ENCODE assay signal across 15 cellular contexts in the genomic region with DNA sequence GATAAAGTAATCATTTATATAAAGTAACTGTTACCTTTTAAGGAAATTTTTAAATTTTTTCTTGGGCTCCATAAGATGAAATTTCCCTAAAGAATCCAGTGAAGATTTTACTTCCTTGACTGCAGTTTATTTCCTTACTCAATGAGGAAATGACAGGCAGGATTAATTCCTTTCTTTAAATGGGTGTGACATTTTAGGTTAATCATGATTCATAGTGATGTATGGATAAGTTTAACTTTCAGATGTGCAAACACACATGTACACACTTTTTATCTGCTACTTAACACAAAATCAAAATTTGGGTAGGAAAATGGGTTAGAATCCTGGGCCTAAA. TPM values are rescaled to one million over a fixed set of nuclear protein-coding genes. Genes with fewer than 3 reads are reported as not detected.
DNase-seq lines count a peak whose midpoint lies in the region; ATAC-seq, FAIRE-seq and TF ChIP-seq lines count a peak whose summit lies in the region.
"Had no signal": no experiment of that assay in that cellular context is flagged by ENCODE, and none has a peak within 500 bp of the region (broad histone marks: within the 10 kb centered on the region; RNA-seq: fewer than 3 reads in every experiment).

No MANE protein-coding gene starts in this region.

- H3K9ac ChIP-seq in Loucy (ENCODE audit: low read depth, low read length, poor library complexity, severe bottlenecking) (peak overlapping the region; percentile 54), K562 (ENCODE audit: insufficient read depth in 1 of 2, low read depth in 2 of 2, low read length in 2 of 2) (peak overlapping the region in 1 of 2 experiments; percentile 4; a peak in 1 of 4 replicates), parathyroid adenoma (no peak overlapping the region)

- TF ChIP-seq CTCF in Loucy (conservative IDR thresholded peaks at IDR 0.05; ENCODE audit: low read length) (no peak), K562 (IDR thresholded peaks at IDR 0.05 in 2 of 3, conservative IDR thresholded peaks at IDR 0.05 in 1 of 3; ENCODE audit: insufficient read depth in 2 of 3, low read depth in 1 of 3, low read length in 3 of 3) (no peak), parathyroid adenoma (IDR thresholded peaks at IDR 0.05) (no peak), right atrium auricular region (IDR thresholded peaks at IDR 0.05) (no peak)

- no peaks in the 10 kb centered on the region for H3K9me2 ChIP-seq in Loucy (replicated peaks; ENCODE audit: low read depth, low read length)

- CTCF ChIA-PET in K562 (lab: Yijun Ruan, JAX; ENCODE audit: low intra/inter-chr PET ratio) = interaction anchor here (1.3 to 1.8 kb wide), 3 partner anchors 96 to 245 kb away, joined by 3 to 9 read pairs (median 6); no protein-coding TSS in a partner anchor

- DNase-seq in DMS53 (lab: John Stamatoyannopoulos, UW) (peak; percentile 20), DMS53 treated with DMSO at 0.1 percent for 48 hours (lab: John Stamatoyannopoulos, UW; ENCODE audit: unreplicated experiment) (no peak), K562 (ENCODE audit: extremely low read depth in 1 of 4, low spot score in 3 of 4) (no peak), NCI-H1436 treated with DMSO at 0.1 percent for 48 hours (lab: John Stamatoyannopoulos, UW) (no peak), right atrium auricular region (ENCODE audit: low spot score) (no peak)
- DNase-seq: NCI-H1105; ovary; stimulated activated naive B cell treated with anti-CD40 and anti-IgM and Interleukin-4, amounts not matched to agents 10 μg/mL and 1 μg/mL and 100 μg/mL, for 72 hours; upper lobe of left lung had no signal

- peak overlapping the region; percentile 42; the same call in 1 of the 2 replicates for H2AFZ ChIP-seq in Loucy (ENCODE audit: low read length)
- peak overlapping the region; percentile 52; the same call in 1 of the 2 replicates for H2AFZ ChIP-seq in K562 (ENCODE audit: low read depth, low read length)
- no peak overlapping the region for H2AFZ ChIP-seq in parathyroid adenoma

- in situ Hi-C loops in K562 (cut with MboI) = no loop called here

- intact Hi-C loops in K562 (cut with micrococcal nuclease) = loop anchor here (1.0 to 2.0 kb wide), 4 partner anchors 38 to 226 kb away; no protein-coding TSS in a partner anchor

- POLR2A ChIA-PET in K562 (lab: Yijun Ruan, JAX) = no interaction called here

- H3K36me3 ChIP-seq in Loucy (ENCODE audit: insufficient read depth, low read length) = no peaks in the 10 kb centered on the region
- H3K36me3 ChIP-seq in K562 (ENCODE audit: control insufficient read depth, insufficient read depth, low read length) = no peaks in the 10 kb centered on the region
- H3K36me3 ChIP-seq in parathyroid adenoma (ENCODE audit: control insufficient read depth, insufficient read depth, low read length) = no peaks in the 10 kb centered on the region
- no peaks in the 10 kb centered on the region for H3K36me3 ChIP-seq in right atrium auricular region
- H3K36me3 ChIP-seq: BLaER1, cardiac muscle cell, ovary, upper lobe of left lung had no signal

- no peaks in the 10 kb centered on the region for H3K27me3 ChIP-seq in Loucy (ENCODE audit: insufficient read depth, low read length, poor library complexity, severe bottlenecking)
- no peaks in the 10 kb centered on the region for H3K27me3 ChIP-seq in K562 (ENCODE audit: control insufficient read depth in 2 of 2, insufficient read depth in 2 of 2, low read length in 2 of 2)
- H3K27me3 ChIP-seq in parathyroid adenoma (ENCODE audit: control insufficient read depth, insufficient read depth, low read length) = no peaks in the 10 kb centered on the region
- H3K27me3 ChIP-seq in right atrium auricular region = no peaks in the 10 kb centered on the region
- H3K27me3 ChIP-seq: BLaER1, cardiac muscle cell, ovary, upper lobe of left lung had no signal

- no TSS peak for BruUV-seq in K562 (replicated peaks; lab: Mats Ljungman, UMichigan)

- H3K9me3 ChIP-seq in Loucy (ENCODE audit: insufficient read depth, low read depth, low read length) (no peaks in the 10 kb centered on the region), K562 (replicated peaks; ENCODE audit: control insufficient read depth, insufficient read depth, low read depth, low read length) (no peaks in the 10 kb centered on the region), parathyroid adenoma (ENCODE audit: control insufficient read depth, low read length) (no peaks in the 10 kb centered on the region), right atrium auricular region (no peaks in the 10 kb centered on the region)
- H3K9me3 ChIP-seq: BLaER1, ovary, upper lobe of left lung had no signal

- H4K20me1 ChIP-seq in Loucy (ENCODE audit: insufficient read depth, low read length, poor library complexity, severe bottlenecking) (no peaks in the 10 kb centered on the region), K562 (replicated peaks; ENCODE audit: control insufficient read depth, insufficient read depth, low read length) (no peaks in the 10 kb centered on the region)
- H4K20me1 ChIP-seq: BLaER1 had no signal

- H3K4me2 ChIP-seq in Loucy (ENCODE audit: low read depth, low read length, poor library complexity, severe bottlenecking) = peak overlapping the region; percentile 84
- H3K4me2 ChIP-seq in K562 (ENCODE audit: insufficient read depth, low read length) = no peak overlapping the region
- peak overlapping the region; percentile 3 for H3K4me2 ChIP-seq in parathyroid adenoma (ENCODE audit: low read length)

- TF ChIP-seq POLR2A in K562 (conservative IDR thresholded peaks at IDR 0.05) = no peak

- no peak for TF ChIP-seq RAD21 in K562 (CRISPR knock-in tag; conservative IDR thresholded peaks at IDR 0.05 in 1 of 2, IDR thresholded peaks at IDR 0.05 in 1 of 2)

- no peak for TF ChIP-seq EP300 in K562 (IDR thresholded peaks at IDR 0.05; ENCODE audit: low read length)

- peaks cover 19% of the 10 kb centered on the region for H3K4me1 ChIP-seq in Loucy (ENCODE audit: insufficient read depth, low read length, poor library complexity, severe bottlenecking)
- H3K4me1 ChIP-seq in K562 (replicated peaks in 1 of 2; ENCODE audit: control insufficient read depth in 2 of 2, insufficient read depth in 2 of 2, low read length in 2 of 2) = peaks cover 8 to 12% of the 10 kb centered on the region in 2 experiments
- peaks cover 5% of the 10 kb centered on the region for H3K4me1 ChIP-seq in parathyroid adenoma
- H3K4me1 ChIP-seq in right atrium auricular region = peaks cover 0 to 19% of the 10 kb centered on the region in 2 donors

- H3K79me2 ChIP-seq in Loucy (ENCODE audit: insufficient read depth, low read length) (no peaks in the 10 kb centered on the region), K562 (ENCODE audit: control insufficient read depth, insufficient read depth, low read length) (no peaks in the 10 kb centered on the region), parathyroid adenoma (no peaks in the 10 kb centered on the region)

- H3K4me3 ChIP-seq in Loucy (ENCODE audit: low read length, poor library complexity, severe bottlenecking) (peak overlapping the region; percentile 76), K562 (no peak overlapping the region), parathyroid adenoma (ENCODE audit: low read depth, low read length) (peak overlapping the region; percentile 52), right atrium auricular region (no peak overlapping the region)
- H3K4me3 ChIP-seq: cardiac muscle cell, ovary had no signal

- H3F3A ChIP-seq in Loucy (ENCODE audit: low read depth) = peaks cover 8% of the 10 kb centered on the region

- H3K9me1 ChIP-seq in K562 (ENCODE audit: control insufficient read depth, insufficient read depth, low read length) = no peaks in the 10 kb centered on the region

- no peak for FAIRE-seq in K562 (lab: Jason Lieb, UNC)

- ATAC-seq in K562 (no peak), HG02981 (IDR thresholded peaks at IDR 0.05; ENCODE audit: unreplicated experiment) (no peak)

- H3K27ac ChIP-seq in K562 (ENCODE audit: extremely low read depth, low read depth, low read length) = no peak overlapping the region
- peak overlapping the region; percentile 82 for H3K27ac ChIP-seq in parathyroid adenoma
- H3K27ac ChIP-seq in right atrium auricular region = no peak overlapping the region
- H3K27ac ChIP-seq: 22Rv1, cardiac muscle cell, ovary had no signal

RNA-seq across cellular contexts. Expression of gene LEO1, which starts 11.2 kb away (rescaled TPM):
- total RNA-seq in K562 (2011; cell fraction: chromatin; rRNA removed; ENCODE audit: low replicate concordance) = 11.5 and 34.7 TPM in 2 replicates
- total RNA-seq in K562 (2011; cell fraction: nucleolus; rRNA removed) = 7.7 and 8.7 TPM in 2 replicates
- 18.7 and 25.7 TPM in 2 replicates for total RNA-seq in K562 (2011; cell fraction: nucleoplasm; rRNA removed)
- total RNA-seq in K562 (2014; rRNA removed) = 33.4 and 37.9 TPM in 2 replicates
- 40.9 and 44.1 TPM in 2 replicates for total RNA-seq in K562 (2014; rRNA removed; fragmentation: Illumina TruSeq; extraction: Trizol)
- total RNA-seq in K562 (2015; rRNA removed; fragmentation: Illumina TruSeq; extraction: Trizol) = 42.5 and 44.0 TPM in 2 replicates
- total RNA-seq in K562 (2021) = 19.2 and 19.6 TPM in 2 replicates
- polyA plus RNA-seq in K562 (2011; rRNA removed) = 6.1 and 8.4 TPM in 2 replicates
- 0.76 and 2.3 TPM in 2 replicates for polyA plus RNA-seq in K562 (2011; cell fraction: cytosol; rRNA removed)
- polyA plus RNA-seq in K562 (2011; cell fraction: nucleus; rRNA removed) = 2.4 and 3.5 TPM in 2 replicates
- polyA plus RNA-seq in K562 (2012) = 15.7 and 29.5 TPM in 2 replicates
- 37.8 and 48.3 TPM in 2 replicates for polyA plus RNA-seq in K562 (2014; fragmentation: Illumina TruSeq; extraction: Trizol)
- polyA plus RNA-seq in K562 (2014; fragmentation: Nextera tagmentation; extraction: Ambion mirVana) = 10 to 100 TPM; 26.0 to 38.7 TPM
- polyA plus RNA-seq in K562 (2014; rRNA removed) = 28.8 and 37.2 TPM in 2 replicates
- polyA minus RNA-seq in K562 (2011; rRNA and poly(A)+ RNA removed) = 20.8 and 22.3 TPM in 2 replicates
- polyA minus RNA-seq in K562 (2011; cell fraction: cytosol; rRNA and poly(A)+ RNA removed) = 4.6 and 5.0 TPM in 2 replicates
- 3.5 and 7.9 TPM in 2 replicates for polyA minus RNA-seq in K562 (2011; cell fraction: nucleus; rRNA and poly(A)+ RNA removed)
- total RNA-seq in right atrium auricular region = 10 to 100 TPM in 1 of 2 donors, 1 to 10 TPM in 1; 9.0 to 10.6 TPM

RNA-seq across cellular contexts. Expression of gene MAPK6, which starts 36.3 kb away (rescaled TPM):
- total RNA-seq in K562 (2011; cell fraction: chromatin; rRNA removed; ENCODE audit: low replicate concordance) = 37.7 and 101 TPM in 2 replicates
- 11.5 and 15.7 TPM in 2 replicates for total RNA-seq in K562 (2011; cell fraction: nucleolus; rRNA removed)
- 27.8 and 41.8 TPM in 2 replicates for total RNA-seq in K562 (2011; cell fraction: nucleoplasm; rRNA removed)
- total RNA-seq in K562 (2014; rRNA removed) (49.9 and 51.2 TPM in 2 replicates), K562 (2014; rRNA removed; fragmentation: Illumina TruSeq; extraction: Trizol) (97.1 and 110 TPM in 2 replicates), K562 (2015; rRNA removed; fragmentation: Illumina TruSeq; extraction: Trizol) (76.3 and 81.5 TPM in 2 replicates), K562 (2021) (92.0 and 94.4 TPM in 2 replicates), right atrium auricular region (10 to 100 TPM; 11.6 to 13.4 TPM)
- polyA plus RNA-seq in K562 (2011; rRNA removed) (71.5 and 84.7 TPM in 2 replicates), K562 (2014; fragmentation: Illumina TruSeq; extraction: Trizol) (70.4 and 74.0 TPM in 2 replicates), K562 (2014; fragmentation: Nextera tagmentation; extraction: Ambion mirVana) (10 to 100 TPM; 28.5 to 30.8 TPM), K562 (2014; rRNA removed) (36.2 and 39.4 TPM in 2 replicates)
- polyA plus RNA-seq in K562 (2011; cell fraction: cytosol; rRNA removed) = 14.9 and 33.5 TPM in 2 replicates
- polyA plus RNA-seq in K562 (2011; cell fraction: nucleus; rRNA removed) = 13.7 and 24.3 TPM in 2 replicates
- 46.7 and 46.9 TPM in 2 replicates for polyA plus RNA-seq in K562 (2012)
- polyA minus RNA-seq in K562 (2011; rRNA and poly(A)+ RNA removed) = 154 and 186 TPM in 2 replicates
- 51.0 and 52.9 TPM in 2 replicates for polyA minus RNA-seq in K562 (2011; cell fraction: cytosol; rRNA and poly(A)+ RNA removed)
- polyA minus RNA-seq in K562 (2011; cell fraction: nucleus; rRNA and poly(A)+ RNA removed) = 12.5 and 25.4 TPM in 2 replicates

Comparison
In these comparisons a context has a peak if more than half of its experiments do, and no peak if none do; other contexts are left out.
1. H3K4me3 ChIP-seq: peak in Loucy (single experiment) and parathyroid adenoma (single experiment); none in K562 (single experiment) and right atrium auricular region (0 of 2).